In the genomic region with DNA sequence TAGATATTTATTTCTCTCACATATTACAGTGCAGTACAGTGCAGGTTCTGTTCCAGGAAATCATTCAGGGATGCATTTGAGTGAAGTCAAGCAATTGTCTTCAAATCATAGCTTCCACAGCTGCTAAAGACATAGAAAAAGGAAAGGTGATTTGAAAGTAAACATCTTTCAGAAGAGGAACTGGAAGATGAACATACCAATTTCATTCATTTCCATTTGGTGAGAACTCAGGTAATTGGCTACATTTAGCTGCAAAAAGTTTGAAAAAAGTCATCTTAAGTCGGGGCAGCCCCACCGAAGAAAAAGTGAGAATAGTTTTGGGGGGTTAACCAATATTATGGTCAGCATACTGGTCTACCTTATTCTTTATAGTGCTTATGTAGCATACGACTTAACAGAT, we compare ENCODE assay signal across 25 cellular contexts.
DNase-seq lines count a peak whose midpoint lies in the region; ATAC-seq, FAIRE-seq and TF ChIP-seq lines count a peak whose summit lies in the region.
"Had no signal": no experiment of that assay in that cellular context is flagged by ENCODE, and none has a peak within 500 bp of the region (broad histone marks: within the 10 kb centered on the region; RNA-seq: fewer than 3 reads in every experiment).

No MANE protein-coding gene starts in this region.

- peaks cover 23% of the 10 kb centered on the region for H3K4me1 Mint-ChIP-seq in CD8-positive, alpha-beta T cell (ENCODE audit: low read depth)
- H3K4me1 Mint-ChIP-seq in central memory CD8-positive, alpha-beta T cell: peaks cover 27% of the 10 kb centered on the region
- H3K4me1 Mint-ChIP-seq: brain had no signal

- peak overlapping the region; percentile 5 for H3K27ac Mint-ChIP-seq in CD8-positive, alpha-beta T cell
- peak overlapping the region; percentile 16 for H3K27ac Mint-ChIP-seq in central memory CD8-positive, alpha-beta T cell (ENCODE audit: low read depth)
- H3K27ac Mint-ChIP-seq: activated CD8-positive, alpha-beta T cell treated with anti-CD3 and anti-CD28 coated beads, Interleukin-2, amount 10 ng/mL, durations not matched to agents 7 days and 5 days; brain; type B pancreatic cell had no signal

- H3K4me3 Mint-ChIP-seq in CD8-positive, alpha-beta T cell: no peak overlapping the region
- H3K4me3 Mint-ChIP-seq in central memory CD8-positive, alpha-beta T cell: no peak overlapping the region
- H3K4me3 Mint-ChIP-seq: activated CD8-positive, alpha-beta T cell treated with anti-CD3 and anti-CD28 coated beads, Interleukin-2, amount 10 ng/mL, durations not matched to agents 7 days and 5 days; brain; type B pancreatic cell had no signal

- POLR2A ChIA-PET in CD8-positive, alpha-beta T cell (lab: Charles Lee): no interaction called here

- no peaks in the 10 kb centered on the region for H3K4me1 ChIP-seq in CD8-positive, alpha-beta T cell (ENCODE audit: insufficient read depth, low read length)
- H3K4me1 ChIP-seq: SJCRH30 had no signal

- H3K36me3 Mint-ChIP-seq in CD8-positive, alpha-beta T cell: no peaks in the 10 kb centered on the region
- no peaks in the 10 kb centered on the region for H3K36me3 Mint-ChIP-seq in central memory CD8-positive, alpha-beta T cell (ENCODE audit: insufficient read depth)
- H3K36me3 Mint-ChIP-seq: brain, type B pancreatic cell had no signal

- no peak overlapping the region for H3K27ac ChIP-seq in CD8-positive, alpha-beta T cell (ENCODE audit: low read depth, low read length)
- no peak overlapping the region for H3K27ac ChIP-seq in substantia nigra (ENCODE audit: low read depth, low read length, poor library complexity, severe bottlenecking)
- H3K27ac ChIP-seq: SJCRH30 had no signal

- H3K9me3 Mint-ChIP-seq in CD8-positive, alpha-beta T cell: peaks cover 6% of the 10 kb centered on the region
- no peaks in the 10 kb centered on the region for H3K9me3 Mint-ChIP-seq in central memory CD8-positive, alpha-beta T cell

- no peak for FAIRE-seq in HTR-8/SVneo (lab: Jason Lieb, UNC)
- FAIRE-seq: TTC549 had no signal

- no peaks in the 10 kb centered on the region for H3K36me3 ChIP-seq in CD8-positive, alpha-beta T cell (ENCODE audit: insufficient read depth, low read length)
- H3K36me3 ChIP-seq: Peyer's patch, SJCRH30 had no signal

- H3K9me3 ChIP-seq in CD8-positive, alpha-beta T cell (ENCODE audit: low read length): no peaks in the 10 kb centered on the region
- H3K9me3 ChIP-seq: Peyer's patch, SJCRH30 had no signal

- intact Hi-C loops in CD8-positive, alpha-beta T cell (cut with DNase I, micrococcal nuclease): no loop called here

- no peak for ATAC-seq in CD8-positive, alpha-beta T cell
- ATAC-seq in GM18868 (IDR thresholded peaks at IDR 0.05; ENCODE audit: unreplicated experiment) (peak; percentile 22), HG03565 (IDR thresholded peaks at IDR 0.05; ENCODE audit: unreplicated experiment) (peak; percentile 15)
- no peak for ATAC-seq in central memory CD8-positive, alpha-beta T cell (replicated peaks; ENCODE audit: extremely low read depth, poor library complexity, severe bottlenecking)
- ATAC-seq: activated CD8-positive, alpha-beta T cell treated with anti-CD3 and anti-CD28 coated beads, Interleukin-2, amount 10 ng/mL, durations not matched to agents 7 days and 5 days; HCT116 had no signal

- no peak for DNase-seq in CD8-positive, alpha-beta T cell
- no peak for DNase-seq in central memory CD8-positive, alpha-beta T cell (ENCODE audit: low spot score in 2 of 2)
- DNase-seq in ureter (ENCODE audit: low spot score) (no peak), substantia nigra (lab: John Stamatoyannopoulos, UW) (no peak), HTR-8/SVneo (ENCODE audit: insufficient read length, low spot score) (no peak), amygdala (lab: John Stamatoyannopoulos, UW) (no peak)
- DNase-seq: activated CD4-positive, CD25-positive, alpha-beta regulatory T cell treated with anti-CD3 and anti-CD28 coated beads, Interleukin-2, amount 50 U/mL, for 72 hours; activated CD8-positive, alpha-beta T cell treated with anti-CD3 and anti-CD28 coated beads, Interleukin-2, amount 10 ng/mL, durations not matched to agents 7 days and 5 days; activated gamma-delta T cell treated with Interleukin-2 at 50 U/mL for 16 hours; activated T-cell treated with anti-CD3 and anti-CD28 coated beads for 4 hours; DMS79 treated with DMSO at 0.1 percent for 48 hours; effector CD4-positive, alpha-beta T cell; KBM-7; mesendoderm; NCI-H1436; nucleus accumbens; Peyer's patch; SJCRH30; T-helper 1 cell had no signal

- H3K27me3 Mint-ChIP-seq in CD8-positive, alpha-beta T cell (ENCODE audit: low read depth): no peaks in the 10 kb centered on the region
- no peaks in the 10 kb centered on the region for H3K27me3 Mint-ChIP-seq in central memory CD8-positive, alpha-beta T cell
- H3K27me3 Mint-ChIP-seq: type B pancreatic cell had no signal

- TF ChIP-seq CTCF in CD8-positive, alpha-beta T cell (IDR thresholded peaks at IDR 0.05): no peak

- CTCF ChIA-PET in CD8-positive, alpha-beta T cell (lab: Charles Lee): interaction anchor here (0.7 to 1.3 kb wide), 3 partner anchors 10 to 12 kb away, joined by 5 to 9 read pairs (median 5); no protein-coding TSS in a partner anchor

- no peak overlapping the region for H3K4me3 ChIP-seq in CD8-positive, alpha-beta T cell (ENCODE audit: low read depth, low read length)
- H3K4me3 ChIP-seq: Peyer's patch, SJCRH30 had no signal

- no peaks in the 10 kb centered on the region for H3K27me3 ChIP-seq in CD8-positive, alpha-beta T cell (ENCODE audit: insufficient read depth, low read length)
- H3K27me3 ChIP-seq: Peyer's patch, SJCRH30 had no signal

Comparison
In these comparisons a context has a peak if more than half of its experiments do, and no peak if none do; other contexts are left out.
1. ATAC-seq: peak in GM18868 (single experiment) and HG03565 (single experiment); none in CD8-positive, alpha-beta T cell (single experiment) and central memory CD8-positive, alpha-beta T cell (single experiment).